ENCODE assay signal across 8 cellular contexts in genomic region chr18:59070181-59070912, GRCh38.
DNase-seq lines count a peak whose midpoint lies in the region; FAIRE-seq and TF ChIP-seq lines count a peak whose summit lies in the region.

No MANE protein-coding gene starts in this region.

- H3K4me3 ChIP-seq in GM06990 (replicated peaks; ENCODE audit: low read depth, low read length) = no peak overlapping the region
- no peak overlapping the region for H3K4me3 ChIP-seq in astrocyte of the cerebellum (ENCODE audit: low read depth, low read length)
- no peak overlapping the region for H3K4me3 ChIP-seq in small intestine (ENCODE audit: low read depth in 1 of 2, low read length in 2 of 2)

- no peak overlapping the region for H3K4me3 Mint-ChIP-seq in HFFc6

- H3K27ac ChIP-seq in small intestine (ENCODE audit: low read depth in 1 of 2, low read length in 1 of 2) = no peak overlapping the region

- no peaks in the 10 kb centered on the region for H3K27me3 Mint-ChIP-seq in HFFc6 (ENCODE audit: insufficient read depth)

- no peak overlapping the region for H3K27ac Mint-ChIP-seq in HFFc6

- H3K36me3 Mint-ChIP-seq in HFFc6 (ENCODE audit: low read depth) = no peaks in the 10 kb centered on the region

- H3K36me3 ChIP-seq in GM06990 (ENCODE audit: control insufficient read depth, insufficient read depth, low read length) = no peaks in the 10 kb centered on the region
- H3K36me3 ChIP-seq in small intestine (ENCODE audit: control insufficient read depth in 2 of 2, insufficient read depth in 2 of 2, low read length in 2 of 2) = no peaks in the 10 kb centered on the region

- DNase-seq in GM06990 (ENCODE audit: extremely low read depth, insufficient read length) = peak; percentile 55
- DNase-seq in HFFc6 = peak; percentile 73
- peak; percentile 71 for DNase-seq in NCI-H1105 treated with DMSO at 0.1 percent for 48 hours (lab: John Stamatoyannopoulos, UW)
- DNase-seq in T1000 (lab: John Stamatoyannopoulos, UW) = peak; percentile 55
- peak; percentile 63 for DNase-seq in astrocyte of the cerebellum (ENCODE audit: low read depth)
- DNase-seq in hypothalamus (lab: John Stamatoyannopoulos, UW) = peak; percentile 9 to 93 (median 58)
- DNase-seq in small intestine = peak; percentile 76
- DNase-seq in 8988T = no peak

- no peak for FAIRE-seq in small intestine (lab: Jason Lieb, UNC)

- peaks cover 19% of the 10 kb centered on the region for H3K4me1 Mint-ChIP-seq in HFFc6 (ENCODE audit: low read depth)

- TF ChIP-seq CTCF in GM06990 (IDR thresholded peaks at IDR 0.05; ENCODE audit: insufficient read depth, low read length, poor library complexity, severe bottlenecking) (peak; percentile 90), HFFc6 (IDR thresholded peaks at IDR 0.05) (peak; percentile 96), astrocyte of the cerebellum (IDR thresholded peaks at IDR 0.05; ENCODE audit: low read depth, low read length, missing control alignments) (peak; percentile 87)

- in situ Hi-C loops in astrocyte of the cerebellum (cut with HindIII; ENCODE audit: low sequenced_read_pairs) = loop anchor here (5.0 kb wide), 1 partner anchor 293 kb away; no protein-coding TSS in a partner anchor

- WGBS in small intestine, 3 donors = 29 to 32% (median 31%) methylated on average over 19 of the region's 19 CpGs

- H3K27me3 ChIP-seq in GM06990 (replicated peaks; ENCODE audit: control insufficient read depth, insufficient read depth, low read length) (no peaks in the 10 kb centered on the region; the same call in 1 of the 2 replicates), small intestine (ENCODE audit: control insufficient read depth in 2 of 2, insufficient read depth in 2 of 2, low read length in 2 of 2) (no peaks in the 10 kb centered on the region)

- no peaks in the 10 kb centered on the region for H3K9me3 Mint-ChIP-seq in HFFc6

- H3K4me1 ChIP-seq in small intestine (ENCODE audit: control insufficient read depth in 2 of 2, insufficient read depth in 1 of 2, low read depth in 1 of 2, low read length in 1 of 2) = no peaks in the 10 kb centered on the region

- no peaks in the 10 kb centered on the region for H3K9me3 ChIP-seq in small intestine (ENCODE audit: control insufficient read depth, low read depth)
